In genomic region chr17:75902406-75902805, GRCh38 we compare ENCODE assay signal across 2 cellular contexts.
TF ChIP-seq lines count a peak whose summit lies in the region.

No MANE protein-coding gene starts in this region.

TF ChIP-seq in GM23338, 12 proteins besides CTCF, POLR2A, EP300 and RAD21:
- TF ChIP-seq ZNF114 (CRISPR knock-in tag; IDR thresholded peaks at IDR 0.05): no peak
- TF ChIP-seq ZNF462 (CRISPR knock-in tag; IDR thresholded peaks at IDR 0.05): no peak
- TF ChIP-seq POLR2AphosphoS5 (IDR thresholded peaks at IDR 0.05; ENCODE audit: low read depth): no peak
- no peak for TF ChIP-seq CREB1 (CRISPR knock-in tag; IDR thresholded peaks at IDR 0.05; ENCODE audit: low read depth)
- no peak for TF ChIP-seq EZH2phosphoT487 (IDR thresholded peaks at IDR 0.05; ENCODE audit: unreplicated experiment)
- no peak for TF ChIP-seq NANOG (IDR thresholded peaks at IDR 0.05; ENCODE audit: borderline replicate concordance)
- TF ChIP-seq JUNB (IDR thresholded peaks at IDR 0.05; ENCODE audit: unreplicated experiment): no peak
- TF ChIP-seq STAT1 (IDR thresholded peaks at IDR 0.05; ENCODE audit: unreplicated experiment): no peak
- no peak for TF ChIP-seq REST (IDR thresholded peaks at IDR 0.05; ENCODE audit: unreplicated experiment)
- no peak for TF ChIP-seq EZH2 (IDR thresholded peaks at IDR 0.05; ENCODE audit: low read depth, unreplicated experiment)
- TF ChIP-seq ZNF331 (CRISPR knock-in tag; IDR thresholded peaks at IDR 0.05; ENCODE audit: low read depth): no peak
- TF ChIP-seq ETS1 (IDR thresholded peaks at IDR 0.05): no peak
TF ChIP-seq in GM23338: peak in this region for 0.

TF ChIP-seq in K562, 482 proteins besides CTCF, POLR2A, EP300 and RAD21:
- TF ChIP-seq GABPB1 (CRISPR knock-in tag; IDR thresholded peaks at IDR 0.05) (no peak), RBM17 (IDR thresholded peaks at IDR 0.05; ENCODE audit: borderline replicate concordance, low read depth, low read length) (no peak), POLR2AphosphoS2 (IDR thresholded peaks at IDR 0.05; ENCODE audit: low read length) (no peak), ZBTB33 (CRISPR knock-in tag; IDR thresholded peaks at IDR 0.05) (no peak), MLLT1 (IDR thresholded peaks at IDR 0.05) (no peak), CSDE1 (IDR thresholded peaks at IDR 0.05) (no peak), SP2 (IDR thresholded peaks at IDR 0.05; ENCODE audit: extremely low read depth, low read depth, low read length, poor library complexity, severe bottlenecking) (no peak), HNRNPK (IDR thresholded peaks at IDR 0.05; ENCODE audit: low read depth, low read length, poor library complexity, severe bottlenecking) (no peak), ZNF668 (CRISPR knock-in tag; IDR thresholded peaks at IDR 0.05) (no peak), YBX1 (IDR thresholded peaks at IDR 0.05) (no peak), ZNF444 (CRISPR knock-in tag; IDR thresholded peaks at IDR 0.05) (no peak), GATAD2A (IDR thresholded peaks at IDR 0.05) (no peak), SREBF2 (CRISPR knock-in tag; IDR thresholded peaks at IDR 0.05) (no peak), NR2C1 (IDR thresholded peaks at IDR 0.05) (no peak), NR2C1 (tag; IDR thresholded peaks at IDR 0.05) (no peak), RBM34 (IDR thresholded peaks at IDR 0.05; ENCODE audit: borderline replicate concordance, insufficient read depth, low read length) (no peak), ZNF79 (CRISPR knock-in tag; IDR thresholded peaks at IDR 0.05; ENCODE audit: low read depth) (no peak), GTF3C2 (IDR thresholded peaks at IDR 0.05; ENCODE audit: borderline replicate concordance, extremely low read depth, insufficient read length) (no peak), HMGN3 (IDR thresholded peaks at IDR 0.05; ENCODE audit: borderline replicate concordance, extremely low read depth, insufficient read length, low read depth, low read length) (no peak), ZBTB49 (CRISPR knock-in tag; IDR thresholded peaks at IDR 0.05; ENCODE audit: borderline replicate concordance) (no peak)
